8 cellular contexts compared by ENCODE assay signal in genomic region chr1:33036526-33037503, GRCh38. TPM values are rescaled to one million over a fixed set of nuclear protein-coding genes. Genes with fewer than 3 reads are reported as not detected.
DNase-seq lines count a peak whose midpoint lies in the region; FAIRE-seq and TF ChIP-seq lines count a peak whose summit lies in the region.

AK2 (minus strand) TSS chr1:33036883; CDS start chr1:33036828, 55 bp downstream.

- no peaks in the 10 kb centered on the region for H3K27me3 Mint-ChIP-seq in activated naive CD4-positive, alpha-beta T cell treated with anti-CD3 and anti-CD28 coated beads for 36 hours (ENCODE audit: low read depth)

- no peak within 1 kb of the TSS for H2BK15ac ChIP-seq in neuronal stem cell (ENCODE audit: low read length)

- H2BK12ac ChIP-seq in neuronal stem cell (ENCODE audit: low read length), result no peak within 1 kb of the TSS

- TF ChIP-seq CTCF in HFF-Myc (IDR thresholded peaks at IDR 0.05; ENCODE audit: low read depth, low read length, missing control alignments), result no peak
- TF ChIP-seq CTCF in subcutaneous adipose tissue (IDR thresholded peaks at IDR 0.05; ENCODE audit: low read depth), result no peak

- peak within 1 kb of the TSS; percentile 87 for H3K27ac Mint-ChIP-seq in activated naive CD4-positive, alpha-beta T cell treated with anti-CD3 and anti-CD28 coated beads for 36 hours

- peak within 1 kb of the TSS; percentile 94 for H3K18ac ChIP-seq in neuronal stem cell (ENCODE audit: low read length)

- CTCF ChIA-PET in activated naive CD4-positive, alpha-beta T cell treated with anti-CD3 and anti-CD28 coated beads for 36 hours (lab: Charles Lee), result no interaction called here

- no peak within 1 kb of the TSS for H3K27ac ChIP-seq in neuronal stem cell (replicated peaks; ENCODE audit: low read length)

- H3K9me3 Mint-ChIP-seq in activated naive CD4-positive, alpha-beta T cell treated with anti-CD3 and anti-CD28 coated beads for 36 hours, result no peaks in the 10 kb centered on the region

- H2BK120ac ChIP-seq in neuronal stem cell (ENCODE audit: low read depth, low read length), result peak within 1 kb of the TSS; percentile 58

- H3K4me1 Mint-ChIP-seq in activated naive CD4-positive, alpha-beta T cell treated with anti-CD3 and anti-CD28 coated beads for 36 hours (ENCODE audit: low read depth), result peaks cover 40% of the 10 kb centered on the region

- H3K79me1 ChIP-seq in neuronal stem cell (ENCODE audit: low read depth, low read length), result peaks cover 5% of the 10 kb centered on the region

- DNase-seq in GM03348 (ENCODE audit: low spot score) (peak; percentile 99), HFF-Myc (ENCODE audit: extremely low read depth, low read depth) (peak; percentile 94), NAMALWA (ENCODE audit: low spot score) (peak; percentile 98), SK-N-DZ (ENCODE audit: low spot score) (peak; percentile 98), frontal cortex (ENCODE audit: low spot score in 2 of 2) (peak; percentile 87 to 97), neuronal stem cell (ENCODE audit: low spot score) (peak; percentile 85)
- DNase-seq in activated naive CD4-positive, alpha-beta T cell treated with anti-CD3 and anti-CD28 coated beads for 36 hours, result peak; percentile 96

- H3K14ac ChIP-seq in neuronal stem cell (ENCODE audit: low read length), result no peak within 1 kb of the TSS

- peaks cover 2 to 30% of the 10 kb centered on the region in 2 donors for H3K36me3 ChIP-seq in neuronal stem cell (replicated peaks in 1 of 2; ENCODE audit: control insufficient read depth in 2 of 2, insufficient read depth in 2 of 2, low read length in 2 of 2)

- H3K4me1 ChIP-seq in neuronal stem cell (ENCODE audit: control insufficient read depth in 2 of 2, insufficient read depth in 1 of 2, low read depth in 1 of 2, low read length in 2 of 2), result peaks cover 5 to 8% of the 10 kb centered on the region in 2 donors

- no peaks in the 10 kb centered on the region for H3K9me3 ChIP-seq in neuronal stem cell (replicated peaks in 1 of 2; ENCODE audit: control insufficient read depth in 2 of 2, insufficient read depth in 1 of 2, low read depth in 1 of 2, low read length in 2 of 2)

- peak within 1 kb of the TSS; percentile 88 for H3K4me2 ChIP-seq in neuronal stem cell (ENCODE audit: insufficient read depth, low read length, poor library complexity, severe bottlenecking)

- H2AFZ ChIP-seq in neuronal stem cell (ENCODE audit: low read length), result peak within 1 kb of the TSS; percentile 86

- H4K91ac ChIP-seq in neuronal stem cell (ENCODE audit: low read depth, low read length, poor library complexity), result no peak within 1 kb of the TSS

- peak within 1 kb of the TSS; percentile 12 for H3K23ac ChIP-seq in neuronal stem cell (ENCODE audit: low read depth, low read length, poor library complexity)

- peak within 1 kb of the TSS; percentile 92 for H3K4me3 Mint-ChIP-seq in activated naive CD4-positive, alpha-beta T cell treated with anti-CD3 and anti-CD28 coated beads for 36 hours

- peak; percentile 83 for FAIRE-seq in frontal cortex (lab: Jason Lieb, UNC)

- H3K4me3 ChIP-seq in HFF-Myc (replicated peaks; ENCODE audit: low read depth, low read length) (peak within 1 kb of the TSS; percentile 95), neuronal stem cell (ENCODE audit: low read length in 2 of 2) (peak within 1 kb of the TSS; percentile 79 to 85)

- peaks cover 22% of the 10 kb centered on the region for H3K36me3 Mint-ChIP-seq in activated naive CD4-positive, alpha-beta T cell treated with anti-CD3 and anti-CD28 coated beads for 36 hours (ENCODE audit: low read depth)

- peak within 1 kb of the TSS; percentile 42 for H2AK5ac ChIP-seq in neuronal stem cell (ENCODE audit: low read depth, low read length)

- intact Hi-C loops in activated naive CD4-positive, alpha-beta T cell treated with anti-CD3 and anti-CD28 coated beads for 36 hours (cut with micrococcal nuclease), result loop anchor here (1.0 to 5.0 kb wide), 4 partner anchors 44 to 220 kb away; partner anchors contain the start of genes AZIN2, RNF19B, S100PBP and YARS1

- no peak within 1 kb of the TSS for H3K4ac ChIP-seq in neuronal stem cell (ENCODE audit: low read length)

- H2BK5ac ChIP-seq in neuronal stem cell (ENCODE audit: low read length), result no peak within 1 kb of the TSS

- WGBS in neuronal stem cell (ENCODE audit: extremely low coverage in 2 of 2, insufficient read length in 2 of 2, insufficient replicate concordance in 1 of 2), 2 donors, result no CpG with 5 or more reads among the region's 59 CpGs

- peak within 1 kb of the TSS; percentile 87 for H3K9ac ChIP-seq in neuronal stem cell (ENCODE audit: low read depth, low read length, poor library complexity)

- H3K27me3 ChIP-seq in neuronal stem cell (ENCODE audit: control insufficient read depth in 3 of 3, insufficient read depth in 3 of 3, low read depth in 1 of 3, low read length in 3 of 3), result no peaks in the 10 kb centered on the region

- H4K8ac ChIP-seq in neuronal stem cell (ENCODE audit: low read depth, low read length), result no peak within 1 kb of the TSS

RNA-seq across cellular contexts. Expression of gene AK2, which starts in this region (rescaled TPM):
- polyA plus RNA-seq in SK-N-DZ (2014; cell fraction: cytosol; rRNA removed), result 231 and 248 TPM in 2 replicates
- 239 and 380 TPM in 2 replicates for polyA plus RNA-seq in SK-N-DZ (2014; cell fraction: nucleus; rRNA removed)
- total RNA-seq in activated naive CD4-positive, alpha-beta T cell treated with anti-CD3 and anti-CD28 coated beads for 36 hours, result 100 to 1,000 TPM; 311 to 328 TPM
- total RNA-seq in frontal cortex (23.2 TPM), subcutaneous adipose tissue (100 to 1,000 TPM; 101 to 251 (median 194) TPM)
- 47.7 TPM for polyA plus RNA-seq in neuronal stem cell (2013, experiment 1 of 2)
- polyA plus RNA-seq in neuronal stem cell (2013, experiment 2 of 2), result 46.5 TPM
